3 cellular contexts compared by ENCODE assay signal in the genomic region with DNA sequence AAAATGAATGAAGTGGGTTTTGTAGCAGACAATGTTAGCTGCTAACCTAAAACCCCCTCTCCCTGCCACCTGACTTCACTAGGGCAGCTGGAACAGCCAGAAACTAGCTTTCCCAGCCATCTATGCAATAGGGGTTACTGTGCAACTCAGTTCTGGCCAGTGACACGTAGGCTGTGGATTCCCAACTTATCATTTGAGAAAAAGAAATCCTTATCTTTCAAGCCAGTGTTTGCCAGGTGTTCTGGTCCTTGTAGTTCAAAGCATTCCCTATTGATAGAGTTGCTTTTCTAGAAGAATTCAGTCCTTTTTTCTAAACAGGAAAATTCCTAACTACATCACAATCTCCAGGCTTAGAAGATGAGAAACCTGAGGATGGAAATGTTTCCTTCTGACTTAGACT.
"Had no signal": no experiment of that assay in that cellular context is flagged by ENCODE, and none has a peak within 500 bp of the region (broad histone marks: within the 10 kb centered on the region; RNA-seq: fewer than 3 reads in every experiment).

No MANE protein-coding gene starts in this region.

- DNase-seq: GDM1, GF-D8 had no signal

- H3K4me3 ChIP-seq: GM12878 had no signal

- ATAC-seq: GM12878 had no signal
